Comparison of ENCODE assay signal across 8 cellular contexts in genomic region chr1:147599362-147600118, GRCh38. TPM values are rescaled to one million over a fixed set of nuclear protein-coding genes. Genes with fewer than 3 reads are reported as not detected.
DNase-seq lines count a peak whose midpoint lies in the region; ATAC-seq and TF ChIP-seq lines count a peak whose summit lies in the region.

No MANE protein-coding gene starts in this region.

- no peak for TF ChIP-seq CTCF in CD8-positive, alpha-beta T cell (IDR thresholded peaks at IDR 0.05)

- no peaks in the 10 kb centered on the region for H3K27me3 Mint-ChIP-seq in CD8-positive, alpha-beta T cell (ENCODE audit: low read depth)

- no peaks in the 10 kb centered on the region for H3K9me3 Mint-ChIP-seq in CD8-positive, alpha-beta T cell

- peaks cover 27% of the 10 kb centered on the region for H3K4me1 Mint-ChIP-seq in CD8-positive, alpha-beta T cell (ENCODE audit: low read depth)

- ATAC-seq in CD8-positive, alpha-beta T cell, result peak; percentile 84
- peak; percentile 72 for ATAC-seq in GM21390 (IDR thresholded peaks at IDR 0.05; ENCODE audit: unreplicated experiment)

- H3K4me3 Mint-ChIP-seq in CD8-positive, alpha-beta T cell, result peak overlapping the region; percentile 88

- H3K36me3 Mint-ChIP-seq in CD8-positive, alpha-beta T cell, result peaks cover 1% of the 10 kb centered on the region

- no peaks in the 10 kb centered on the region for H3K36me3 ChIP-seq in CD8-positive, alpha-beta T cell (ENCODE audit: insufficient read depth, low read length)
- H3K36me3 ChIP-seq in endocrine pancreas (ENCODE audit: control insufficient read depth, insufficient read depth, low read length), result no peaks in the 10 kb centered on the region
- no peaks in the 10 kb centered on the region for H3K36me3 ChIP-seq in mesodermal cell (ENCODE audit: control insufficient read depth, insufficient read depth, low read length)

- no peaks in the 10 kb centered on the region for H3K9me3 ChIP-seq in CD8-positive, alpha-beta T cell (ENCODE audit: low read length)
- H3K9me3 ChIP-seq in endocrine pancreas (ENCODE audit: control insufficient read depth, low read length), result no peaks in the 10 kb centered on the region
- H3K9me3 ChIP-seq in mesodermal cell (ENCODE audit: control insufficient read depth, low read length), result no peaks in the 10 kb centered on the region

- 0% methylated on average over 22 to 34 of the region's 80 CpGs for WGBS in mesodermal cell (ENCODE audit: insufficient coverage in 2 of 2), 2 experiments

- H3K4me3 ChIP-seq in CD8-positive, alpha-beta T cell (ENCODE audit: low read depth, low read length), result peak overlapping the region; percentile 77
- no peak overlapping the region for H3K4me3 ChIP-seq in endocrine pancreas (ENCODE audit: control insufficient read depth, insufficient read depth, low read length)
- peak overlapping the region; percentile 62 for H3K4me3 ChIP-seq in mesodermal cell (ENCODE audit: extremely low read depth, insufficient read depth, low read length, poor library complexity, severe bottlenecking)

- H3K27ac Mint-ChIP-seq in CD8-positive, alpha-beta T cell, result peak overlapping the region; percentile 72

- no peaks in the 10 kb centered on the region for H3K27me3 ChIP-seq in CD8-positive, alpha-beta T cell (ENCODE audit: insufficient read depth, low read length)
- no peaks in the 10 kb centered on the region for H3K27me3 ChIP-seq in endocrine pancreas (ENCODE audit: control insufficient read depth, insufficient read depth, low read length)

- H3K9ac ChIP-seq in endocrine pancreas (ENCODE audit: control insufficient read depth, insufficient read depth, low read length), result peak overlapping the region; percentile 75

- H3K4me1 ChIP-seq in CD8-positive, alpha-beta T cell (ENCODE audit: insufficient read depth, low read length), result peaks cover 15% of the 10 kb centered on the region
- H3K4me1 ChIP-seq in endocrine pancreas (ENCODE audit: control insufficient read depth, insufficient read depth, low read length) (peaks cover 7% of the 10 kb centered on the region), mesodermal cell (ENCODE audit: control insufficient read depth, insufficient read depth, low read length, poor library complexity, severe bottlenecking) (peaks cover 7% of the 10 kb centered on the region)

- POLR2A ChIA-PET in CD8-positive, alpha-beta T cell (lab: Charles Lee), result interaction anchor here (0.6 to 5.5 kb wide), 6 partner anchors 11 to 662 kb away, joined by 3 to 44 read pairs (median 6); partner anchors contain the start of gene BCL9

- peak; percentile 94 to 98 (median 96) for DNase-seq in CD8-positive, alpha-beta T cell
- peak; percentile 24 to 97 (median 89) for DNase-seq in HUDEP-2 (lab: John Stamatoyannopoulos, UW; ENCODE audit: unreplicated experiment in 76 of 76)
- peak; percentile 93 for DNase-seq in NOMO-1 treated with DMSO at 0.1 percent for 48 hours (lab: John Stamatoyannopoulos, UW; ENCODE audit: unreplicated experiment)
- DNase-seq in activated CD8-positive, alpha-beta memory T cell treated with anti-CD3 and anti-CD28 coated beads, Interleukin-2, amount 50 U/mL, for 1 hour (ENCODE audit: extremely low read depth), result peak; percentile 89
- DNase-seq in stimulated activated CD8-positive, alpha-beta memory T cell treated with anti-CD3 and anti-CD28 coated beads, Interleukin-15, amount 100 ng/mL, for 1 hour (ENCODE audit: low read depth), result peak; percentile 96

- H3K27ac ChIP-seq in CD8-positive, alpha-beta T cell (ENCODE audit: low read depth, low read length), result peak overlapping the region; percentile 24
- H3K27ac ChIP-seq in mesodermal cell (ENCODE audit: low read depth, low read length, severe bottlenecking), result peak overlapping the region; percentile 92

- intact Hi-C loops in CD8-positive, alpha-beta T cell (cut with DNase I, micrococcal nuclease), result loop anchor here (1.0 to 5.0 kb wide), 10 partner anchors 19 to 427 kb away; partner anchors contain the start of genes ACP6 (in 2 of the 2), BCL9 (in 2 of the 2) and PRKAB2 (in 1 of the 2)

- CTCF ChIA-PET in CD8-positive, alpha-beta T cell (lab: Charles Lee), result interaction anchor here (1.1 to 3.0 kb wide), 3 partner anchors 9 to 83 kb away, joined by 3 to 10 read pairs (median 6); partner anchors contain the start of gene BCL9

RNA-seq across cellular contexts. Expression of gene BCL9, which starts 58.2 kb away (rescaled TPM):
- total RNA-seq in CD8-positive, alpha-beta T cell, result 10 to 100 TPM in 1 of 2 experiments, 1 to 10 TPM in 1; 7.8 to 10.2 TPM
- polyA plus RNA-seq in mesodermal cell (2013, experiment 1 of 2), result 26.1 TPM
- 23.1 TPM for polyA plus RNA-seq in mesodermal cell (2013, experiment 2 of 2)
